ENCODE assay signal across 10 cellular contexts in the genomic region with DNA sequence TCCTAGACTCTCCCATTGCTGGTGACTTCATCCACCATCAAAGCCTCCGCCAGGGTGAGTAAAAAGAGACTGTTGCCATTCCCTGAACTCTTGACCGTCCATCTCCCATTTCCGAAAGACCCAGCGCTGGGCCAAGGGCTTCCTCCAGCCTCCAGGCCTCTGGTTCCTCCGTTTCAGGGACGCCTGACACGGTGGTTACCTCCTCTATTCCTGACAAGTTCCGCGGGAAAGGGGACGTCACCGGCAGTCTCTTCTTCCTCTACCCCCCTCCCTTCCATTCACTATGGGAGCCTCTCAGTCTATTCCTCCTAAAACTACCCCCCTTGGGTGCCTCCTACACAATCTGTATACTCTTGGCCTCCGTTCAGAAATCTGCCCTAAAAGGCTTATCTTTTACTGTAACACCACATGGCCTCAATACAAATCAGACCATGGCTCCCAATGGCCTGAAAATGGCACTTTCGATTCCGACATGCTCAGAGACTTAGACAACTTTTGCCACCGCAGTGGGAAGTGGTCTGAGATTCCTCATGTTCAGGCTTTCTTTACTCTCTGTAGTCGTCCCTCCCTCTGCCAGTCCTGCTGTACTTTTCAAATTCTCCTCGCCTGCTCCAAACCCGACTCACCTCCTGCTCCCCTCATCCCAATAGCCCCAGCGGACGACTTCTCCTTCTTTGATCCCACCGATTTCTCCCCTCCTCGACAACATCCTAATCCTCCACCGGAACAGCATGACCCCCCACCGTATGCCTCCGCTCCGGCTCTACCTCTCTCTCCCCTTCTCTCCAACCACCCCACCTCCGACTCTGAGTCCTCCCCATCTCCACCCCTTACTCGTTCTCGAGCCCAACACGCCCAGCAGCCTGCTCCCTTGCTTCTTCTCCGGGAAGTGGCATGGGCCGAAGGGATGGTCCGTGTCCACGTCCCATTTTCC.
A peak's percentile ranks its signal among the peaks of the same experiment; 100 is the strongest.
DNase-seq lines count a peak whose midpoint lies in the region; ATAC-seq and TF ChIP-seq lines count a peak whose summit lies in the region.
"Had no signal": no experiment of that assay in that cellular context is flagged by ENCODE, and none has a peak within 500 bp of the region (broad histone marks: within the 10 kb centered on the region; RNA-seq: fewer than 3 reads in every experiment).

No MANE protein-coding gene starts in this region.

- H3K27me3 ChIP-seq in RWPE2 (ENCODE audit: insufficient read depth, poor library complexity, severe bottlenecking) = no peaks in the 10 kb centered on the region
- H3K27me3 ChIP-seq in left lung = no peaks in the 10 kb centered on the region

- no peaks in the 10 kb centered on the region for H3K27me3 Mint-ChIP-seq in mesothelial cell of epicardium (ENCODE audit: low read depth)
- H3K27me3 Mint-ChIP-seq: activated naive CD8-positive, alpha-beta T cell treated with anti-CD3 and anti-CD28 coated beads, Interleukin-2, amount 10 ng/mL, durations not matched to agents 7 days and 5 days had no signal

- H3K9me3 ChIP-seq in RWPE2 (ENCODE audit: severe bottlenecking) (no peaks in the 10 kb centered on the region), left lung (no peaks in the 10 kb centered on the region)

- peaks cover 7% of the 10 kb centered on the region for H3K36me3 Mint-ChIP-seq in mesothelial cell of epicardium
- H3K36me3 Mint-ChIP-seq: activated naive CD8-positive, alpha-beta T cell treated with anti-CD3 and anti-CD28 coated beads, Interleukin-2, amount 10 ng/mL, durations not matched to agents 7 days and 5 days; natural killer cell had no signal

- no peak overlapping the region for H3K27ac Mint-ChIP-seq in mesothelial cell of epicardium
- H3K27ac Mint-ChIP-seq: activated naive CD8-positive, alpha-beta T cell treated with anti-CD3 and anti-CD28 coated beads, Interleukin-2, amount 10 ng/mL, durations not matched to agents 7 days and 5 days; natural killer cell had no signal

- peak; percentile 22 for ATAC-seq in GM19395 (IDR thresholded peaks at IDR 0.05; ENCODE audit: unreplicated experiment)
- ATAC-seq in RWPE2 (ENCODE audit: low read depth) = no peak
- ATAC-seq in left lung = no peak

- no peaks in the 10 kb centered on the region for H3K9me3 Mint-ChIP-seq in mesothelial cell of epicardium
- H3K9me3 Mint-ChIP-seq: activated naive CD8-positive, alpha-beta T cell treated with anti-CD3 and anti-CD28 coated beads, Interleukin-2, amount 10 ng/mL, durations not matched to agents 7 days and 5 days; natural killer cell had no signal

- H3K27ac ChIP-seq in RWPE2 (ENCODE audit: poor library complexity, severe bottlenecking) (peak overlapping the region; percentile 9), left lung (no peak overlapping the region)

- TF ChIP-seq CTCF in RWPE2 (IDR thresholded peaks at IDR 0.05; ENCODE audit: poor library complexity, severe bottlenecking) (no peak), fibroblast of mammary gland (conservative IDR thresholded peaks at IDR 0.05; ENCODE audit: control insufficient read depth, insufficient read depth, low read depth, low read length) (no peak), retinal pigment epithelial cell (conservative IDR thresholded peaks at IDR 0.05; ENCODE audit: low read depth, low read length) (no peak), mesothelial cell of epicardium (IDR thresholded peaks at IDR 0.05; ENCODE audit: unreplicated experiment) (no peak), left lung (IDR thresholded peaks at IDR 0.05) (no peak)

- no peak overlapping the region for H3K4me3 Mint-ChIP-seq in mesothelial cell of epicardium
- H3K4me3 Mint-ChIP-seq: activated naive CD8-positive, alpha-beta T cell treated with anti-CD3 and anti-CD28 coated beads, Interleukin-2, amount 10 ng/mL, durations not matched to agents 7 days and 5 days; natural killer cell had no signal

- H3K4me3 ChIP-seq in RWPE2 (ENCODE audit: severe bottlenecking) = no peak overlapping the region
- peak overlapping the region; percentile 39 for H3K4me3 ChIP-seq in fibroblast of mammary gland (ENCODE audit: control insufficient read depth, low read depth, low read length)
- H3K4me3 ChIP-seq in retinal pigment epithelial cell (ENCODE audit: low read length) = peak overlapping the region; percentile 16
- H3K4me3 ChIP-seq in left lung = peak overlapping the region in 1 of 2 donors; percentile 16

- DNase-seq in RWPE2 (ENCODE audit: low spot score) (no peak), fibroblast of mammary gland (ENCODE audit: low read depth) (no peak), retinal pigment epithelial cell (ENCODE audit: low read depth) (no peak), putamen (ENCODE audit: low spot score) (no peak), HuH-7.5 (ENCODE audit: low spot score) (no peak), mesothelial cell of epicardium (ENCODE audit: low spot score in 2 of 2, unreplicated experiment in 2 of 2) (no peak), left lung (no peak)

- peaks cover 1% of the 10 kb centered on the region for H3K4me1 Mint-ChIP-seq in mesothelial cell of epicardium
- H3K4me1 Mint-ChIP-seq: activated naive CD8-positive, alpha-beta T cell treated with anti-CD3 and anti-CD28 coated beads, Interleukin-2, amount 10 ng/mL, durations not matched to agents 7 days and 5 days; natural killer cell had no signal

- peaks cover 5% of the 10 kb centered on the region for H3K4me1 ChIP-seq in RWPE2 (ENCODE audit: insufficient read depth, poor library complexity, severe bottlenecking)
- H3K4me1 ChIP-seq in left lung = no peaks in the 10 kb centered on the region

- intact Hi-C loops in left lung (cut with DNase I) = loop anchor here in 1 of 2 donors (5.0 kb wide), 1 partner anchor 78 kb away; no protein-coding TSS in a partner anchor

- H3K36me3 ChIP-seq in RWPE2 (ENCODE audit: low read depth) = peaks cover 9% of the 10 kb centered on the region
- peaks cover 0 to 9% of the 10 kb centered on the region in 2 donors for H3K36me3 ChIP-seq in left lung
